In the genomic region with DNA sequence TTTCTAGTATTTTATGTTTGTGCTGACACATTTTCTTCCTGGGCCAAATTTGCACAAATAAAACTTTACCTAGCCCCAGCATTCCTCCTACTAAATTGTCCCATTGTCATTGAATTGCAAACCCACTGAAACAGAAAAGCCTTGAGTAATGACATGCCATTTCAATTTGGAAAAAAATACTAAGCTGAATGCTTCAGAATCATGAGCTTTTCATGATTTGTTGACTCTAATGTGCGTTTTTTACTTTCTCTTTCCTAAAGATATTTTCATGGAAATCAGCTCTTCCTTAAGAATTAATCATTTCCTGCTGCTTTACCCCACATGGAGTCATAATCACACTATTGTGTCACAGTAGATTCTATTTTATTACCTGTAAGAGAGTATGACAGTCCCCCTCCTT, we compare ENCODE assay signal across 23 cellular contexts. TPM values are rescaled to one million over a fixed set of nuclear protein-coding genes. Genes with fewer than 3 reads are reported as not detected.
"Had no signal": no experiment of that assay in that cellular context is flagged by ENCODE, and none has a peak within 500 bp of the region (broad histone marks: within the 10 kb centered on the region; RNA-seq: fewer than 3 reads in every experiment).

No MANE protein-coding gene starts in this region.

- H3K27ac ChIP-seq: foreskin keratinocyte, neutrophil, ovary, prostate gland, tibial artery had no signal

- DNase-seq: activated CD4-positive, alpha-beta T cell treated with anti-CD3 and anti-CD28 coated beads, Interleukin-2, amount 10 ng/mL, durations not matched to agents 7 days and 5 days; activated CD8-positive, alpha-beta T cell treated with anti-CD3 and anti-CD28 coated beads, Interleukin-2, amount 10 ng/mL, durations not matched to agents 7 days and 5 days; activated naive CD4-positive, alpha-beta T cell treated with Interleukin-2 at 50 U/mL for 16 hours; amygdala; effector CD4-positive, alpha-beta T cell; foreskin keratinocyte; glutamatergic neuron; hippocampal formation; left cardiac atrium; ovary; right cardiac atrium; stimulated activated CD4-positive, alpha-beta T cell treated with anti-CD3 and anti-CD28 coated beads, Interleukin-1b, Interleukin-23, amount 100 ng/mL, for 48 hours; substantia nigra; SW 1271; T-helper 17 cell; tibial artery had no signal

- H3K36me3 ChIP-seq: neutrophil, ovary, prostate gland, tibial artery had no signal

- H3K9me3 ChIP-seq: neutrophil, ovary, prostate gland, tibial artery had no signal

- H3K4me1 Mint-ChIP-seq: activated CD4-positive, alpha-beta T cell treated with anti-CD3 and anti-CD28 coated beads, Interleukin-2, amount 10 ng/mL, durations not matched to agents 7 days and 5 days; activated T-helper 17 cell treated with anti-CD3 and anti-CD28 coated beads, Interleukin-2, amount 50 U/mL, for 72 hours; T-helper 17 cell had no signal

- H3K27me3 ChIP-seq: foreskin keratinocyte, neutrophil, ovary, tibial artery had no signal

- H3K4me1 ChIP-seq: foreskin keratinocyte, prostate gland, tibial artery had no signal

- ATAC-seq: activated CD8-positive, alpha-beta T cell treated with anti-CD3 and anti-CD28 coated beads, Interleukin-2, amount 10 ng/mL, durations not matched to agents 7 days and 5 days; activated T-helper 17 cell treated with anti-CD3 and anti-CD28 coated beads, Interleukin-2, amount 50 U/mL, for 72 hours; foreskin keratinocyte; left cardiac atrium; right cardiac atrium; T-helper 17 cell had no signal

- H3K9me3 Mint-ChIP-seq: activated CD4-positive, alpha-beta T cell treated with anti-CD3 and anti-CD28 coated beads, Interleukin-2, amount 10 ng/mL, durations not matched to agents 7 days and 5 days; nephron had no signal

- H3K4me3 Mint-ChIP-seq: activated CD4-positive, alpha-beta T cell treated with anti-CD3 and anti-CD28 coated beads, Interleukin-2, amount 10 ng/mL, durations not matched to agents 7 days and 5 days; activated CD8-positive, alpha-beta T cell treated with anti-CD3 and anti-CD28 coated beads, Interleukin-2, amount 10 ng/mL, durations not matched to agents 7 days and 5 days; activated T-helper 17 cell treated with anti-CD3 and anti-CD28 coated beads, Interleukin-2, amount 50 U/mL, for 72 hours; nephron; stimulated activated naive CD8-positive, alpha-beta T cell treated with anti-CD3 and anti-CD28 coated beads, Interleukin-15, Interleukin-2, amounts not matched to agents 100 ng/mL and 50 ng/mL, for 24 hours; T-helper 17 cell had no signal

- H3K27me3 Mint-ChIP-seq: activated CD4-positive, alpha-beta T cell treated with anti-CD3 and anti-CD28 coated beads, Interleukin-2, amount 10 ng/mL, durations not matched to agents 7 days and 5 days; activated T-helper 17 cell treated with anti-CD3 and anti-CD28 coated beads, Interleukin-2, amount 50 U/mL, for 72 hours; stimulated activated naive CD8-positive, alpha-beta T cell treated with anti-CD3 and anti-CD28 coated beads, Interleukin-15, Interleukin-2, amounts not matched to agents 100 ng/mL and 50 ng/mL, for 24 hours; T-helper 17 cell had no signal

- H3K4me3 ChIP-seq: ovary, prostate gland, tibial artery had no signal

- H3K27ac Mint-ChIP-seq: activated CD4-positive, alpha-beta T cell treated with anti-CD3 and anti-CD28 coated beads, Interleukin-2, amount 10 ng/mL, durations not matched to agents 7 days and 5 days; activated CD8-positive, alpha-beta T cell treated with anti-CD3 and anti-CD28 coated beads, Interleukin-2, amount 10 ng/mL, durations not matched to agents 7 days and 5 days; activated T-helper 17 cell treated with anti-CD3 and anti-CD28 coated beads, Interleukin-2, amount 50 U/mL, for 72 hours; nephron; stimulated activated naive CD8-positive, alpha-beta T cell treated with anti-CD3 and anti-CD28 coated beads, Interleukin-15, Interleukin-2, amounts not matched to agents 100 ng/mL and 50 ng/mL, for 24 hours; T-helper 17 cell had no signal

RNA-seq across cellular contexts. Expression of gene TRDN, which starts 47.4 kb away (rescaled TPM):
- total RNA-seq: activated CD4-positive, alpha-beta T cell treated with anti-CD3 and anti-CD28 coated beads, Interleukin-2, amount 10 ng/mL, durations not matched to agents 7 days and 5 days; activated CD8-positive, alpha-beta T cell treated with anti-CD3 and anti-CD28 coated beads, Interleukin-2, amount 10 ng/mL, durations not matched to agents 7 days and 5 days; activated T-helper 17 cell treated with anti-CD3 and anti-CD28 coated beads, Interleukin-2, amount 50 U/mL, for 72 hours; foreskin keratinocyte; mononuclear cell; T-helper 17 cell had no signal
- polyA plus RNA-seq: foreskin keratinocyte, liver had no signal
